Comparison of ENCODE assay signal across 10 cellular contexts in genomic region chr6:36873115-36873514, GRCh38. TPM values are rescaled to one million over a fixed set of nuclear protein-coding genes. Genes with fewer than 3 reads are reported as not detected.
DNase-seq lines count a peak whose midpoint lies in the region; ATAC-seq, FAIRE-seq and TF ChIP-seq lines count a peak whose summit lies in the region.
"Had no signal": no experiment of that assay in that cellular context is flagged by ENCODE, and none has a peak within 500 bp of the region (broad histone marks: within the 10 kb centered on the region; RNA-seq: fewer than 3 reads in every experiment).

No MANE protein-coding gene starts in this region.

- H4K20me1 ChIP-seq in OCI-LY7 (ENCODE audit: insufficient read depth, low read length) (no peaks in the 10 kb centered on the region; the same call in 1 of the 2 replicates), H1 (replicated peaks in 1 of 2; ENCODE audit: control insufficient read depth in 1 of 2, insufficient read depth in 2 of 2, low read length in 2 of 2) (no peaks in the 10 kb centered on the region)

- no peak overlapping the region for H4K91ac ChIP-seq in H1 (replicated peaks; ENCODE audit: insufficient read length, low read length)

- H3K23ac ChIP-seq in H1 (ENCODE audit: insufficient read length) = no peak overlapping the region

- H3K4me3 ChIP-seq in left ventricle myocardium inferior (peak overlapping the region; percentile 88), right cardiac atrium (ENCODE audit: low read length) (no peak overlapping the region), OCI-LY7 (ENCODE audit: low read depth, low read length, poor library complexity, severe bottlenecking) (peak overlapping the region; percentile 88), H1 (ENCODE audit: extremely low read depth in 1 of 4, insufficient read depth in 2 of 4, low read depth in 3 of 4, low read length in 4 of 4) (peak overlapping the region in 1 of 4 experiments; percentile 83; a peak in 2 of 8 replicates), adrenal gland (no peak overlapping the region)

- H2AFZ ChIP-seq in OCI-LY7 (ENCODE audit: low read length) (no peak overlapping the region; the same call in 1 of the 2 replicates), H1 (ENCODE audit: low read length) (no peak overlapping the region)

- H2BK15ac ChIP-seq in H1 (ENCODE audit: low read length) = no peak overlapping the region

- CTCF ChIA-PET in OCI-LY7 (lab: Charles Lee; ENCODE audit: unreplicated experiment) = interaction anchor here (0.6 to 3.4 kb wide), 4 partner anchors 12 to 145 kb away, joined by 3 to 20 read pairs (median 4); partner anchors contain the start of gene C6orf89
- CTCF ChIA-PET in H1 (lab: Charles Lee; ENCODE audit: partially characterized antibody) = interaction anchor here (0.6 to 6.5 kb wide), 20 partner anchors 9 to 264 kb away, joined by 3 to 77 read pairs (median 6); partner anchors contain the start of gene C6orf89

- intact Hi-C loops in left ventricle myocardium inferior (cut with micrococcal nuclease) = no loop called here
- intact Hi-C loops in right cardiac atrium (cut with DNase I) = no loop called here
- intact Hi-C loops in OCI-LY7 (cut with micrococcal nuclease; ENCODE audit: unreplicated experiment) = no loop called here
- intact Hi-C loops in adrenal gland (cut with DNase I) = no loop called here

- H3K4ac ChIP-seq in H1 (replicated peaks; ENCODE audit: insufficient read length, low read depth, low read length) = no peak overlapping the region

- no peak overlapping the region for H3K18ac ChIP-seq in H1 (ENCODE audit: extremely low read depth, low read length)

- peak overlapping the region; percentile 96 for H3K27ac Mint-ChIP-seq in stimulated activated memory B cell treated with anti-CD40 and anti-IgM and Interleukin-4, amounts not matched to agents 10 μg/mL and 1 μg/mL and 100 μg/mL, for 72 hours

- no TSS peak for BruUV-seq in OCI-LY7 (replicated peaks; lab: Mats Ljungman, UMichigan)

- H2BK5ac ChIP-seq in H1 (ENCODE audit: low read depth, low read length) = no peak overlapping the region

- TF ChIP-seq POLR2A in H1 (IDR thresholded peaks at IDR 0.05; ENCODE audit: control extremely low read depth in 1 of 2, low read depth in 2 of 2, low read length in 2 of 2) (no peak), adrenal gland (IDR thresholded peaks at IDR 0.05) (no peak)

- H3K4me2 ChIP-seq in OCI-LY7 (ENCODE audit: low read length) (peak overlapping the region; percentile 80), H1 (ENCODE audit: insufficient read depth in 1 of 2, low read depth in 2 of 2, low read length in 2 of 2) (peak overlapping the region; percentile 66 to 79; a peak in 2 of 4 replicates)

- H3K79me2 ChIP-seq in OCI-LY7 (ENCODE audit: insufficient read depth, low read depth, low read length) (peaks cover 49% of the 10 kb centered on the region), H1 (ENCODE audit: control insufficient read depth in 1 of 2, insufficient read depth in 2 of 2, low read length in 2 of 2) (peaks cover 0 to 50% of the 10 kb centered on the region in 2 experiments; a peak in 2 of 4 replicates)

- H3K9me2 ChIP-seq in OCI-LY7 (ENCODE audit: insufficient read depth, low read length) = no peaks in the 10 kb centered on the region

- peak overlapping the region; percentile 95 for H3K27ac ChIP-seq in left ventricle myocardium inferior (replicated peaks)
- no peak overlapping the region for H3K27ac ChIP-seq in right cardiac atrium (ENCODE audit: low read length)
- H3K27ac ChIP-seq in OCI-LY7 (ENCODE audit: low read depth, low read length, poor library complexity, severe bottlenecking) = no peak overlapping the region
- no peak overlapping the region for H3K27ac ChIP-seq in H1 (ENCODE audit: low read depth, low read length)
- no peak overlapping the region for H3K27ac ChIP-seq in adrenal gland

- H3K79me1 ChIP-seq in H1 (ENCODE audit: low read depth, low read length) = no peaks in the 10 kb centered on the region; the same call in 1 of the 2 replicates

- FAIRE-seq in H1 (lab: Jason Lieb, UNC) = no peak

- H3K36me3 Mint-ChIP-seq in stimulated activated memory B cell treated with anti-CD40 and anti-IgM and Interleukin-4, amounts not matched to agents 10 μg/mL and 1 μg/mL and 100 μg/mL, for 72 hours = peaks cover 26% of the 10 kb centered on the region

- H3K27me3 ChIP-seq in left ventricle myocardium inferior (ENCODE audit: low read depth) (no peaks in the 10 kb centered on the region), right cardiac atrium (ENCODE audit: control insufficient read depth, insufficient read depth) (no peaks in the 10 kb centered on the region), H1 (replicated peaks in 1 of 4; ENCODE audit: control insufficient read depth in 3 of 4, extremely low read depth in 1 of 4, insufficient read depth in 3 of 4, low read length in 3 of 4) (no peaks in the 10 kb centered on the region), adrenal gland (no peaks in the 10 kb centered on the region)

- POLR2A ChIA-PET in OCI-LY7 (lab: Charles Lee) (interaction anchor here (0.7 to 4.8 kb wide), 8 partner anchors 10 to 133 kb away, joined by 3 to 50 read pairs (median 4); partner anchors contain the start of genes C6orf89 and FGD2), H1 (lab: Charles Lee; ENCODE audit: partially characterized antibody) (interaction anchor here (0.8 to 3.6 kb wide), 9 partner anchors 9 to 145 kb away, joined by 3 to 35 read pairs (median 7); partner anchors contain the start of gene C6orf89)

- H3K4me1 ChIP-seq in left ventricle myocardium inferior = peaks cover 68% of the 10 kb centered on the region
- H3K4me1 ChIP-seq in right cardiac atrium (ENCODE audit: control insufficient read depth, insufficient read depth, low read length) = no peaks in the 10 kb centered on the region
- H3K4me1 ChIP-seq in OCI-LY7 (ENCODE audit: insufficient read depth, low read length, poor library complexity, severe bottlenecking) = peaks cover 24% of the 10 kb centered on the region
- peaks cover 0 to 4% (median 1%) of the 10 kb centered on the region in 4 experiments; a peak in 3 of 7 replicates for H3K4me1 ChIP-seq in H1 (replicated peaks in 1 of 4; ENCODE audit: control insufficient read depth in 3 of 4, insufficient read depth in 4 of 4, low read length in 3 of 4)
- peaks cover 5 to 19% of the 10 kb centered on the region in 2 donors for H3K4me1 ChIP-seq in adrenal gland (replicated peaks in 1 of 2)

- no peak overlapping the region for H3K56ac ChIP-seq in H1 (replicated peaks; ENCODE audit: insufficient read length, low read depth, low read length)

- WGBS in right cardiac atrium = 83% methylated on average over 1 of the region's 1 CpG
- 94% methylated on average over 1 of the region's 1 CpG; no CpG with 5 or more reads in 1 of the 2 experiments for WGBS in H1 (ENCODE audit: extremely low coverage in 1 of 2, insufficient coverage in 1 of 2, insufficient read length in 1 of 2, insufficient replicate concordance in 2 of 2, low coverage in 1 of 2, low lambda C conversion rate in 2 of 2, missing lambda C conversion rate in 1 of 2), 2 experiments
- WGBS in adrenal gland, 4 donors = 70 to 97% (median 90%) methylated on average over 1 of the region's 1 CpG

- no peak overlapping the region for H4K5ac ChIP-seq in H1 (ENCODE audit: insufficient read length, low read depth, low read length)

- H3K36me3 ChIP-seq in left ventricle myocardium inferior (peaks cover 23% of the 10 kb centered on the region), OCI-LY7 (ENCODE audit: insufficient read depth, low read length) (peaks cover 44% of the 10 kb centered on the region), H1 (ENCODE audit: control insufficient read depth in 2 of 4, insufficient read depth in 4 of 4, low read length in 3 of 4) (peaks cover 7 to 34% (median 10%) of the 10 kb centered on the region in 4 experiments; a peak in 7 of 8 replicates), adrenal gland (replicated peaks in 1 of 2) (peaks cover 0 to 11% of the 10 kb centered on the region in 2 donors)

- peaks cover 4% of the 10 kb centered on the region; the same call in 1 of the 2 replicates for H3K23me2 ChIP-seq in H1 (ENCODE audit: low read depth, low read length)

- no peak for TF ChIP-seq EP300 in H1 (IDR thresholded peaks at IDR 0.05; ENCODE audit: borderline replicate concordance in 1 of 2, low read depth in 2 of 2, low read length in 2 of 2)

- no peak overlapping the region for H3K14ac ChIP-seq in H1 (ENCODE audit: insufficient read length)

- H3K4me1 Mint-ChIP-seq in stimulated activated memory B cell treated with anti-CD40 and anti-IgM and Interleukin-4, amounts not matched to agents 10 μg/mL and 1 μg/mL and 100 μg/mL, for 72 hours = peaks cover 41% of the 10 kb centered on the region

- H3K9me3 Mint-ChIP-seq in stimulated activated memory B cell treated with anti-CD40 and anti-IgM and Interleukin-4, amounts not matched to agents 10 μg/mL and 1 μg/mL and 100 μg/mL, for 72 hours = no peaks in the 10 kb centered on the region

- no peak overlapping the region for H2BK120ac ChIP-seq in H1 (replicated peaks; ENCODE audit: low read depth, low read length)

- no peak overlapping the region for H2BK20ac ChIP-seq in H1 (ENCODE audit: low read length)

- H4K8ac ChIP-seq in H1 (ENCODE audit: extremely low read depth, insufficient read depth, low read length) = no peak overlapping the region

- DNase-seq in left ventricle myocardium inferior (no peak), right cardiac atrium (no peak), OCI-LY7 (ENCODE audit: low spot score) (no peak), H1 (ENCODE audit: low read depth in 1 of 2, low spot score in 2 of 2) (no peak), adrenal gland (no peak), SKM-1 treated with dmso at 0.1 percent for 144 hours (lab: John Stamatoyannopoulos, UW; ENCODE audit: unreplicated experiment) (no peak)
- DNase-seq: NCI-H2081 treated with DMSO at 0.1 percent for 48 hours, Right ventricle myocardium superior had no signal

- ATAC-seq in right cardiac atrium (no peak), GM19452 (IDR thresholded peaks at IDR 0.05; ENCODE audit: unreplicated experiment) (no peak)
- ATAC-seq in stimulated activated memory B cell treated with anti-CD40 and anti-IgM and Interleukin-4, amounts not matched to agents 10 μg/mL and 1 μg/mL and 100 μg/mL, for 72 hours = no peak

- no peak overlapping the region for H3K9ac ChIP-seq in H1 (replicated peaks in 1 of 4; ENCODE audit: extremely low read depth in 1 of 4, low read depth in 3 of 4, low read length in 3 of 4)

- no peak for TF ChIP-seq RAD21 in H1 (IDR thresholded peaks at IDR 0.05 in 1 of 2, conservative IDR thresholded peaks at IDR 0.05 in 1 of 2; ENCODE audit: low read depth in 2 of 2, low read length in 2 of 2)

- H3K9me3 ChIP-seq in left ventricle myocardium inferior (replicated peaks) = no peaks in the 10 kb centered on the region
- H3K9me3 ChIP-seq in right cardiac atrium (ENCODE audit: control insufficient read depth, low read length) = no peaks in the 10 kb centered on the region
- no peaks in the 10 kb centered on the region for H3K9me3 ChIP-seq in OCI-LY7 (ENCODE audit: low read length)
- no peaks in the 10 kb centered on the region for H3K9me3 ChIP-seq in H1 (ENCODE audit: insufficient read depth in 2 of 2, low read depth in 1 of 2, low read length in 1 of 2)
- H3K9me3 ChIP-seq in adrenal gland (replicated peaks in 1 of 3) = no peaks in the 10 kb centered on the region

- TF ChIP-seq CTCF in left ventricle myocardium inferior (IDR thresholded peaks at IDR 0.05; ENCODE audit: borderline replicate concordance) = no peak
- TF ChIP-seq CTCF in OCI-LY7 (conservative IDR thresholded peaks at IDR 0.05; ENCODE audit: low read length) = no peak
- TF ChIP-seq CTCF in H1 (IDR thresholded peaks at IDR 0.05; ENCODE audit: control extremely low read depth in 1 of 3, insufficient read depth in 1 of 3, low read depth in 1 of 3, low read length in 3 of 3) = no peak
- TF ChIP-seq CTCF in adrenal gland (IDR thresholded peaks at IDR 0.05) = no peak

- H3K27me3 Mint-ChIP-seq in stimulated activated memory B cell treated with anti-CD40 and anti-IgM and Interleukin-4, amounts not matched to agents 10 μg/mL and 1 μg/mL and 100 μg/mL, for 72 hours = no peaks in the 10 kb centered on the region

- H3K4me3 Mint-ChIP-seq in stimulated activated memory B cell treated with anti-CD40 and anti-IgM and Interleukin-4, amounts not matched to agents 10 μg/mL and 1 μg/mL and 100 μg/mL, for 72 hours = peak overlapping the region; percentile 99

- H2BK12ac ChIP-seq in H1 (ENCODE audit: low read depth, low read length) = no peak overlapping the region

- no peak overlapping the region for H2AK5ac ChIP-seq in H1 (ENCODE audit: low read depth, low read length)

RNA-seq across cellular contexts. Expression of gene PPIL1, which starts 1.5 kb away (rescaled TPM):
- total RNA-seq in left ventricle myocardium inferior (69.1 TPM), right cardiac atrium (10 to 100 TPM; 49.4 to 72.4 (median 63.7) TPM), OCI-LY7 (2022) (35.6 and 40.0 TPM in 2 replicates), adrenal gland (100 to 1,000 TPM in 2 of 8 donors, 10 to 100 TPM in 6; 36.4 to 138 (median 61.4) TPM)
- polyA plus RNA-seq in right cardiac atrium (75.6 TPM), H1 (2011; rRNA removed) (52.7 and 83.7 TPM in 2 replicates), adrenal gland (100 to 1,000 TPM in 1 of 3 donors, 10 to 100 TPM in 1, 1 to 10 TPM in 1; 8.2 to 134 (median 30.5) TPM)
- total RNA-seq in OCI-LY7 (2014; rRNA removed; shearing (Covaris generic)) = 34.6 and 38.9 TPM in 2 replicates
- 85.8 and 86.5 TPM in 2 replicates for total RNA-seq in H1 (2021; fragmentation: NEBNext Ultra II Directional; extraction: Animal tissue kit (Norgen Biotek cat#: 25700))
- polyA plus RNA-seq in H1 (2011; cell fraction: cytosol; rRNA removed) = 63.0 TPM
- polyA plus RNA-seq in H1 (2011; cell fraction: nucleus; rRNA removed) = 27.8 TPM
- polyA plus RNA-seq in H1 (2012, experiment 1 of 2) = 54.8 to 70.5 TPM (median 64.5 TPM) in 4 replicates
- 18.4 TPM for polyA plus RNA-seq in H1 (2012, experiment 2 of 2)
- 70.1 TPM for polyA plus RNA-seq in H1 (2013, experiment 1 of 2)
- 75.7 TPM for polyA plus RNA-seq in H1 (2013, experiment 2 of 2)
- polyA minus RNA-seq in H1 (2011; rRNA and poly(A)+ RNA removed) = 78.4 and 100 TPM in 2 replicates
- polyA minus RNA-seq in H1 (2011; cell fraction: cytosol; rRNA and poly(A)+ RNA removed) = 32.0 TPM
- polyA minus RNA-seq in H1 (2011; cell fraction: nucleus; rRNA and poly(A)+ RNA removed) = 25.7 TPM

RNA-seq across cellular contexts. Expression of gene C6orf89, which starts 12.6 kb away (rescaled TPM):
- total RNA-seq in left ventricle myocardium inferior (76.4 TPM), right cardiac atrium (10 to 100 TPM; 69.4 to 83.9 (median 79.1) TPM), OCI-LY7 (2022) (25.7 and 30.0 TPM in 2 replicates), adrenal gland (100 to 1,000 TPM in 1 of 8 donors, 10 to 100 TPM in 7; 62.7 to 107 (median 89.0) TPM)
- polyA plus RNA-seq in right cardiac atrium (53.2 TPM), H1 (2011; rRNA removed) (4.5 and 4.6 TPM in 2 replicates), adrenal gland (10 to 100 TPM; 17.5 to 67.3 (median 19.4) TPM)
- total RNA-seq in OCI-LY7 (2014; rRNA removed; shearing (Covaris generic)) = 14.7 and 20.1 TPM in 2 replicates
- total RNA-seq in H1 (2021; fragmentation: NEBNext Ultra II Directional; extraction: Animal tissue kit (Norgen Biotek cat#: 25700)) = 11.6 and 12.3 TPM in 2 replicates
- 5.1 TPM for polyA plus RNA-seq in H1 (2011; cell fraction: cytosol; rRNA removed)
- 7.7 TPM for polyA plus RNA-seq in H1 (2011; cell fraction: nucleus; rRNA removed)
- polyA plus RNA-seq in H1 (2012, experiment 1 of 2) = 7.1 to 9.3 TPM (median 7.9 TPM) in 4 replicates
- polyA plus RNA-seq in H1 (2012, experiment 2 of 2) = 3.8 TPM
- 9.4 TPM for polyA plus RNA-seq in H1 (2013, experiment 1 of 2)
- polyA plus RNA-seq in H1 (2013, experiment 2 of 2) = 11.8 TPM
- polyA minus RNA-seq in H1 (2011; rRNA and poly(A)+ RNA removed) = 9.7 and 11.9 TPM in 2 replicates
- polyA minus RNA-seq in H1 (2011; cell fraction: cytosol; rRNA and poly(A)+ RNA removed) = 2.8 TPM
- 3.7 TPM for polyA minus RNA-seq in H1 (2011; cell fraction: nucleus; rRNA and poly(A)+ RNA removed)

RNA-seq across cellular contexts. Expression of gene CPNE5, which starts 33.9 kb away (rescaled TPM):
- total RNA-seq in left ventricle myocardium inferior (26.5 TPM), right cardiac atrium (10 to 100 TPM; 31.7 to 80.9 (median 70.3) TPM), OCI-LY7 (2022) (70.7 and 89.8 TPM in 2 replicates), adrenal gland (1 to 10 TPM in 4 of 8 donors, under 1 TPM in 3, not detected in 1; 0.26 to 3.5 (median 1.3) TPM)
- polyA plus RNA-seq in right cardiac atrium (27.5 TPM), H1 (2011; rRNA removed) (1.8 and 2.3 TPM in 2 replicates), adrenal gland (1 to 10 TPM in 2 of 3 donors, under 1 TPM in 1; 0.71 to 2.2 (median 1.1) TPM)
- total RNA-seq in OCI-LY7 (2014; rRNA removed; shearing (Covaris generic)) = 25.3 and 37.7 TPM in 2 replicates
- total RNA-seq in H1 (2021; fragmentation: NEBNext Ultra II Directional; extraction: Animal tissue kit (Norgen Biotek cat#: 25700)) = 0.15 and 0.88 TPM in 2 replicates
- polyA plus RNA-seq in H1 (2011; cell fraction: cytosol; rRNA removed) = 0.76 TPM
- polyA plus RNA-seq in H1 (2011; cell fraction: nucleus; rRNA removed) = 2.7 TPM
- polyA plus RNA-seq in H1 (2012, experiment 1 of 2) = 0.30 to 0.96 TPM (median 0.65 TPM) in 4 replicates
- 0.51 TPM for polyA plus RNA-seq in H1 (2012, experiment 2 of 2)
- 0.24 TPM for polyA plus RNA-seq in H1 (2013, experiment 1 of 2)
- polyA plus RNA-seq in H1 (2013, experiment 2 of 2) = 0.28 TPM
- 0.82 and 1.1 TPM in 2 replicates for polyA minus RNA-seq in H1 (2011; rRNA and poly(A)+ RNA removed)
- not detected for polyA minus RNA-seq in H1 (2011; cell fraction: cytosol; rRNA and poly(A)+ RNA removed)
- polyA minus RNA-seq in H1 (2011; cell fraction: nucleus; rRNA and poly(A)+ RNA removed) = 1.9 TPM

Comparison
In these comparisons a context has a peak if more than half of its experiments do, and no peak if none do; other contexts are left out.
1. H3K4me3 ChIP-seq: peak in left ventricle myocardium inferior (single experiment) and OCI-LY7 (single experiment); none in right cardiac atrium (single experiment) and adrenal gland (0 of 4).